In the genomic region with DNA sequence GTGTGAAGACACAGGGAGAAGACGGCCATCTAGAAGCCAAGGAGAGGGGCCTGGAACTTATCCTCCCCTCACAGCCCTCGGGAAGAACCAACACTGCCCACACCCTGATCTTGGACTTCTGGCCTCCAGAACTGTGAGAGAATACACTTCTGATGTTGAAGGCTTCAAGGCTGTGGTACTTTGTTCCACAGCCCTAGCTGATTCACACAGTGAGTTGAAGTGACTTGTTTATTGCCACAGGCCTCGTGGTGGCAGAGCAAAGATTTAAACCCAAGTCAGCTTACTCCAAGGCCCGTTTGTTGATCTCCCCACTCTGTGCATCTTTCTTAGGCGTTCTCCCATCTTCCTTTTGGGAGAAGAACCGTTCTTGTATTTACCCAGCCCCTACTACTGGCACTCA, we compare ENCODE assay signal across 17 cellular contexts.
DNase-seq lines count a peak whose midpoint lies in the region; ATAC-seq lines count a peak whose summit lies in the region.
"Had no signal": no experiment of that assay in that cellular context is flagged by ENCODE, and none has a peak within 500 bp of the region (broad histone marks: within the 10 kb centered on the region; RNA-seq: fewer than 3 reads in every experiment).

No MANE protein-coding gene starts in this region.

- H3K4me3 ChIP-seq in BLaER1 treated with 17β-estradiol and CSF1 and Interleukin-3, amounts not matched to agents 10 nM and 100 nM, result peak overlapping the region in 2 of 10 experiments; percentile 18 to 21; a peak in 3 of 20 replicates

- H3K4me3 Mint-ChIP-seq in memory B cell, result no peak overlapping the region
- no peak overlapping the region for H3K4me3 Mint-ChIP-seq in stimulated activated memory B cell treated with anti-CD40 and anti-IgM and Interleukin-4, amounts not matched to agents 10 μg/mL and 1 μg/mL and 100 μg/mL, for 72 hours
- H3K4me3 Mint-ChIP-seq: CD14-positive monocyte; CD8-positive, alpha-beta T cell; HFFc6 had no signal

- H3K9ac ChIP-seq in BLaER1 treated with 17β-estradiol and CSF1 and Interleukin-3, amounts not matched to agents 10 nM and 100 nM, result no peak overlapping the region

- H4K20me1 ChIP-seq in BLaER1 treated with 17β-estradiol and CSF1 and Interleukin-3, amounts not matched to agents 10 nM and 100 nM, result no peaks in the 10 kb centered on the region

- H3K27me3 ChIP-seq in BLaER1 treated with 17β-estradiol and CSF1 and Interleukin-3, amounts not matched to agents 10 nM and 100 nM, result no peaks in the 10 kb centered on the region

- H3K4me1 Mint-ChIP-seq in memory B cell, result peaks cover 15% of the 10 kb centered on the region
- peaks cover 22% of the 10 kb centered on the region for H3K4me1 Mint-ChIP-seq in stimulated activated memory B cell treated with anti-CD40 and anti-IgM and Interleukin-4, amounts not matched to agents 10 μg/mL and 1 μg/mL and 100 μg/mL, for 72 hours

- H3K36me3 Mint-ChIP-seq in memory B cell, result peaks cover 2% of the 10 kb centered on the region
- H3K36me3 Mint-ChIP-seq in stimulated activated memory B cell treated with anti-CD40 and anti-IgM and Interleukin-4, amounts not matched to agents 10 μg/mL and 1 μg/mL and 100 μg/mL, for 72 hours, result no peaks in the 10 kb centered on the region
- H3K36me3 Mint-ChIP-seq: CD14-positive monocyte; CD8-positive, alpha-beta T cell had no signal

- no peaks in the 10 kb centered on the region for H3K27me3 Mint-ChIP-seq in memory B cell
- no peaks in the 10 kb centered on the region for H3K27me3 Mint-ChIP-seq in stimulated activated memory B cell treated with anti-CD40 and anti-IgM and Interleukin-4, amounts not matched to agents 10 μg/mL and 1 μg/mL and 100 μg/mL, for 72 hours

- peaks cover 30 to 54% (median 40%) of the 10 kb centered on the region in 10 experiments for H3K4me1 ChIP-seq in BLaER1 treated with 17β-estradiol and CSF1 and Interleukin-3, amounts not matched to agents 10 nM and 100 nM
- H3K4me1 ChIP-seq: BE2C had no signal

- peak overlapping the region; percentile 64 for H3K27ac Mint-ChIP-seq in memory B cell
- peak overlapping the region; percentile 40 for H3K27ac Mint-ChIP-seq in stimulated activated memory B cell treated with anti-CD40 and anti-IgM and Interleukin-4, amounts not matched to agents 10 μg/mL and 1 μg/mL and 100 μg/mL, for 72 hours
- H3K27ac Mint-ChIP-seq: CD14-positive monocyte, HFFc6 had no signal

- H3K4me2 ChIP-seq in BLaER1 treated with 17β-estradiol and CSF1 and Interleukin-3, amounts not matched to agents 10 nM and 100 nM, result no peak overlapping the region

- H3K9me3 ChIP-seq in BLaER1 treated with 17β-estradiol and CSF1 and Interleukin-3, amounts not matched to agents 10 nM and 100 nM (replicated peaks in 1 of 11), result peaks cover 18 to 41% (median 27%) of the 10 kb centered on the region in 11 experiments
- H3K9me3 ChIP-seq: BE2C had no signal

- peaks cover 0 to 16% (median 0%) of the 10 kb centered on the region in 11 experiments; a peak in 3 of 22 replicates for H3K36me3 ChIP-seq in BLaER1 treated with 17β-estradiol and CSF1 and Interleukin-3, amounts not matched to agents 10 nM and 100 nM
- H3K36me3 ChIP-seq: BE2C had no signal

- peak overlapping the region in 9 of 11 experiments; percentile 81 to 98 (median 95); a peak in 17 of 22 replicates for H3K27ac ChIP-seq in BLaER1 treated with 17β-estradiol and CSF1 and Interleukin-3, amounts not matched to agents 10 nM and 100 nM

- no peak for DNase-seq in memory B cell (ENCODE audit: low spot score in 2 of 2)
- DNase-seq in hypothalamus (lab: John Stamatoyannopoulos, UW), result no peak
- DNase-seq: BE2C; Calu3; CD8-positive, alpha-beta T cell; DMS79 treated with DMSO at 0.1 percent for 48 hours; GF-D8; GOT3; H7; HFFc6; IMR-90 had no signal

- ATAC-seq in memory B cell (ENCODE audit: low read depth) (no peak), GM21381 (IDR thresholded peaks at IDR 0.05; ENCODE audit: unreplicated experiment) (no peak), esophagus mucosa (no peak)
- no peak for ATAC-seq in stimulated activated memory B cell treated with anti-CD40 and anti-IgM and Interleukin-4, amounts not matched to agents 10 μg/mL and 1 μg/mL and 100 μg/mL, for 72 hours
- ATAC-seq: CD8-positive, alpha-beta T cell; HCT116 had no signal

- H3K9me3 Mint-ChIP-seq in memory B cell, result no peaks in the 10 kb centered on the region
- peaks cover 6% of the 10 kb centered on the region for H3K9me3 Mint-ChIP-seq in stimulated activated memory B cell treated with anti-CD40 and anti-IgM and Interleukin-4, amounts not matched to agents 10 μg/mL and 1 μg/mL and 100 μg/mL, for 72 hours
- H3K9me3 Mint-ChIP-seq: HFFc6 had no signal
